ENCODE assay signal across 22 cellular contexts in genomic region chr9:102507044-102507687, GRCh38.
"Had no signal": no experiment of that assay in that cellular context is flagged by ENCODE, and none has a peak within 500 bp of the region (broad histone marks: within the 10 kb centered on the region; RNA-seq: fewer than 3 reads in every experiment).

No MANE protein-coding gene starts in this region.

- ATAC-seq: activated CD8-positive, alpha-beta memory T cell treated with anti-CD3 and anti-CD28 coated beads, Interleukin-2, amount 10 ng/mL, durations not matched to agents 7 days and 5 days; body of pancreas; mucosa of descending colon; naive thymus-derived CD8-positive, alpha-beta T cell had no signal

- H2AFZ ChIP-seq: parathyroid adenoma had no signal

- H3K27ac ChIP-seq: body of pancreas, esophagus muscularis mucosa, left ventricle myocardium inferior, neutrophil, parathyroid adenoma, thyroid gland, WERI-Rb-1 had no signal

- H3K27me3 ChIP-seq: body of pancreas, esophagus muscularis mucosa, neutrophil, thyroid gland had no signal

- H3K27ac Mint-ChIP-seq: activated CD8-positive, alpha-beta memory T cell treated with anti-CD3 and anti-CD28 coated beads, Interleukin-2, amount 10 ng/mL, durations not matched to agents 7 days and 5 days; activated naive CD8-positive, alpha-beta T cell; activated T-cell treated with anti-CD3 and anti-CD28 coated beads, Interleukin-2, amount 50 U/mL, for 24 hours; naive thymus-derived CD8-positive, alpha-beta T cell had no signal

- H3K36me3 ChIP-seq: esophagus muscularis mucosa, left ventricle myocardium inferior, neutrophil, thyroid gland, WERI-Rb-1 had no signal

- H3K9me3 ChIP-seq: body of pancreas, esophagus muscularis mucosa, neutrophil, thyroid gland had no signal

- H3K4me1 ChIP-seq: body of pancreas, esophagus muscularis mucosa, left ventricle myocardium inferior, parathyroid adenoma, thyroid gland had no signal

- H3K36me3 Mint-ChIP-seq: activated CD8-positive, alpha-beta memory T cell treated with anti-CD3 and anti-CD28 coated beads, Interleukin-2, amount 10 ng/mL, durations not matched to agents 7 days and 5 days; activated naive CD8-positive, alpha-beta T cell; naive thymus-derived CD8-positive, alpha-beta T cell had no signal

- H3K79me2 ChIP-seq: parathyroid adenoma had no signal

- DNase-seq: activated CD4-positive, alpha-beta T cell treated with anti-CD3 and anti-CD28 coated beads, Interleukin-2, amount 50 U/mL, for 48 hours; activated CD8-positive, alpha-beta memory T cell treated with anti-CD3 and anti-CD28 coated beads, Interleukin-2, amount 10 ng/mL, durations not matched to agents 7 days and 5 days; activated T-cell treated with anti-CD3 and anti-CD28 coated beads, Interleukin-2, amount 50 U/mL, for 24 hours; amniotic stem cell; body of pancreas; cortex of kidney; effector CD4-positive, alpha-beta T cell; hippocampal formation; kidney; left ventricle myocardium inferior; mucosa of descending colon; naive thymus-derived CD8-positive, alpha-beta T cell; stimulated activated CD4-positive, alpha-beta T cell treated with anti-CD3 and anti-CD28 coated beads, Interleukin-12 subunit alpha, Interleukin-12 subunit beta, amount 100 ng/mL, for 4 hours; stimulated activated CD4-positive, alpha-beta T cell treated with anti-CD3 and anti-CD28 coated beads, Interleukin-2, amount 100 ng/mL, for 24 hours; T1000; thyroid gland; WERI-Rb-1 had no signal

- H3K4me3 ChIP-seq: body of pancreas, esophagus muscularis mucosa, left ventricle myocardium inferior, mucosa of descending colon, thyroid gland had no signal

- H3K27me3 Mint-ChIP-seq: activated CD8-positive, alpha-beta memory T cell treated with anti-CD3 and anti-CD28 coated beads, Interleukin-2, amount 10 ng/mL, durations not matched to agents 7 days and 5 days; activated naive CD8-positive, alpha-beta T cell; activated T-cell treated with anti-CD3 and anti-CD28 coated beads, Interleukin-2, amount 50 U/mL, for 24 hours; central memory CD8-positive, alpha-beta T cell; naive thymus-derived CD8-positive, alpha-beta T cell had no signal

- H3K9ac ChIP-seq: parathyroid adenoma had no signal

- H3K9me3 Mint-ChIP-seq: activated T-cell treated with anti-CD3 and anti-CD28 coated beads, Interleukin-2, amount 50 U/mL, for 24 hours had no signal

- H3K4me1 Mint-ChIP-seq: activated CD8-positive, alpha-beta memory T cell treated with anti-CD3 and anti-CD28 coated beads, Interleukin-2, amount 10 ng/mL, durations not matched to agents 7 days and 5 days; central memory CD8-positive, alpha-beta T cell; naive thymus-derived CD8-positive, alpha-beta T cell had no signal

- H3K4me3 Mint-ChIP-seq: activated CD8-positive, alpha-beta memory T cell treated with anti-CD3 and anti-CD28 coated beads, Interleukin-2, amount 10 ng/mL, durations not matched to agents 7 days and 5 days; activated naive CD8-positive, alpha-beta T cell; activated T-cell treated with anti-CD3 and anti-CD28 coated beads, Interleukin-2, amount 50 U/mL, for 24 hours; central memory CD8-positive, alpha-beta T cell; naive thymus-derived CD8-positive, alpha-beta T cell had no signal
